12 cellular contexts compared by ENCODE assay signal in the genomic region with DNA sequence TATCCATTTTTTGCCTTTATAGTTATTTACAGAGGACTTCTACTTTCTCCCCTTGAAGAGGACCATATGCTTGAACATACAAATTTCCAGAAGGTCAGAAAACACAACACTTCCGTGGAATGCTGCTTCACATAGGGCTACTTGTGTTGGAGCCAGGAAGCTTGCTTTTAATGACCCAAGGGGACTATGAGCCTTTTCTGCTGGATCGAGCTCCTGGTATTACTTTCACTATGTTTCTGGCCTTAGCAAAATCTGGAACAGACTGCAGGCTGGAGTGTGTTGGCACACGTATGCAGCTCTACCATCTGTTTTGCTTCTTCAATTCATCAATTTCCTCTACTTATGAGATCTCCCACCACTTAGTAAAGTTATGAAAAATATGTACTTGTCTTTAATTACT.
DNase-seq lines count a peak whose midpoint lies in the region; ATAC-seq and TF ChIP-seq lines count a peak whose summit lies in the region.
"Had no signal": no experiment of that assay in that cellular context is flagged by ENCODE, and none has a peak within 500 bp of the region (broad histone marks: within the 10 kb centered on the region; RNA-seq: fewer than 3 reads in every experiment).

No MANE protein-coding gene starts in this region.

- H4K20me1 ChIP-seq in OCI-LY1 (ENCODE audit: insufficient read depth, low read length) = no peaks in the 10 kb centered on the region

- H3F3A ChIP-seq in OCI-LY1 (ENCODE audit: insufficient read depth, low read length) = no peaks in the 10 kb centered on the region

- H3K4me1 ChIP-seq in BE2C = peaks cover 3% of the 10 kb centered on the region; the same call in 1 of the 2 replicates
- H3K4me1 ChIP-seq in OCI-LY1 (ENCODE audit: insufficient read depth, low read length, severe bottlenecking) = peaks cover 8% of the 10 kb centered on the region
- H3K4me1 ChIP-seq in testis = no peaks in the 10 kb centered on the region
- H3K4me1 ChIP-seq: Caco-2 had no signal

- H3K36me3 Mint-ChIP-seq in activated naive CD8-positive, alpha-beta T cell treated with anti-CD3 and anti-CD28 coated beads, Interleukin-2, amount 50 U/mL, for 24 hours (ENCODE audit: low read depth) = no peaks in the 10 kb centered on the region

- H3K4me1 Mint-ChIP-seq in activated naive CD8-positive, alpha-beta T cell treated with anti-CD3 and anti-CD28 coated beads, Interleukin-2, amount 50 U/mL, for 24 hours = peaks cover 2% of the 10 kb centered on the region

- no peak for TF ChIP-seq POLR2A in testis (IDR thresholded peaks at IDR 0.05)

- H3K27me3 Mint-ChIP-seq in activated naive CD8-positive, alpha-beta T cell treated with anti-CD3 and anti-CD28 coated beads, Interleukin-2, amount 50 U/mL, for 24 hours = no peaks in the 10 kb centered on the region

- H3K9me3 ChIP-seq in BE2C (no peaks in the 10 kb centered on the region), OCI-LY1 (ENCODE audit: low read length) (no peaks in the 10 kb centered on the region), testis (no peaks in the 10 kb centered on the region)
- H3K9me3 ChIP-seq: Caco-2 had no signal

- 0 out of 2 replicates have a peak overlapping the region, but pooled peaks have one; percentile 17 for H3K4me2 ChIP-seq in OCI-LY1 (ENCODE audit: low read length)

- H3K79me2 ChIP-seq in OCI-LY1 (ENCODE audit: insufficient read depth, low read length) = no peaks in the 10 kb centered on the region

- no peak overlapping the region for H2AFZ ChIP-seq in OCI-LY1 (ENCODE audit: low read length)

- no peak overlapping the region for H3K4me3 Mint-ChIP-seq in activated naive CD8-positive, alpha-beta T cell treated with anti-CD3 and anti-CD28 coated beads, Interleukin-2, amount 50 U/mL, for 24 hours

- peaks cover 24% of the 10 kb centered on the region for H3K9me3 Mint-ChIP-seq in activated naive CD8-positive, alpha-beta T cell treated with anti-CD3 and anti-CD28 coated beads, Interleukin-2, amount 50 U/mL, for 24 hours

- H3K27ac ChIP-seq in OCI-LY1 (ENCODE audit: low read depth, low read length, poor library complexity, severe bottlenecking) (no peak overlapping the region), testis (no peak overlapping the region)

- intact Hi-C loops in testis (cut with DNase I; ENCODE audit: low total_unique reads) = no loop called here

- H3K4me3 ChIP-seq in BE2C (ENCODE audit: low read depth, low read length) = peak overlapping the region; percentile 23; the same call in 1 of the 2 replicates
- H3K4me3 ChIP-seq in OCI-LY1 (ENCODE audit: low read depth, low read length, poor library complexity, severe bottlenecking) = no peak overlapping the region
- H3K4me3 ChIP-seq in fibroblast of mammary gland (ENCODE audit: control insufficient read depth, low read depth, low read length) = no peak overlapping the region
- H3K4me3 ChIP-seq in testis = no peak overlapping the region

- TF ChIP-seq CTCF in BE2C (IDR thresholded peaks at IDR 0.05; ENCODE audit: low read depth, low read length) (no peak), OCI-LY1 (IDR thresholded peaks at IDR 0.05; ENCODE audit: low read length) (no peak), fibroblast of mammary gland (conservative IDR thresholded peaks at IDR 0.05; ENCODE audit: control insufficient read depth, insufficient read depth, low read depth, low read length) (no peak), omental fat pad (IDR thresholded peaks at IDR 0.05) (no peak), testis (IDR thresholded peaks at IDR 0.05) (no peak)

- H3K27me3 ChIP-seq in BE2C = no peaks in the 10 kb centered on the region
- H3K27me3 ChIP-seq in OCI-LY1 (ENCODE audit: insufficient read depth, low read length) = no peaks in the 10 kb centered on the region
- no peaks in the 10 kb centered on the region for H3K27me3 ChIP-seq in testis

- no peak overlapping the region for H3K27ac Mint-ChIP-seq in activated naive CD8-positive, alpha-beta T cell treated with anti-CD3 and anti-CD28 coated beads, Interleukin-2, amount 50 U/mL, for 24 hours

- DNase-seq in BE2C = peak; percentile 15
- DNase-seq in fibroblast of mammary gland (ENCODE audit: low read depth) = peak; percentile 55
- no peak for DNase-seq in omental fat pad (ENCODE audit: low spot score)
- DNase-seq in testis = no peak
- no peak for DNase-seq in activated naive CD8-positive, alpha-beta T cell treated with anti-CD3 and anti-CD28 coated beads, Interleukin-2, amount 50 U/mL, for 24 hours
- no peak for DNase-seq in iPS-NIHi7 (ENCODE audit: extremely low spot score)
- DNase-seq: Caco-2; NCI-H1417 treated with DMSO at 0.1 percent for 48 hours; stimulated activated CD4-positive, alpha-beta T cell treated with anti-CD3 and anti-CD28 coated beads, Interleukin-4, amount 100 ng/mL, for 4 hours; T-helper 9 cell had no signal

- no peaks in the 10 kb centered on the region for H3K9me2 ChIP-seq in OCI-LY1 (ENCODE audit: low read depth, low read length)

- ATAC-seq in omental fat pad (ENCODE audit: low FRiP score) (peak; percentile 57), GM19023 (IDR thresholded peaks at IDR 0.05; ENCODE audit: unreplicated experiment) (no peak)
- no peak for ATAC-seq in activated naive CD8-positive, alpha-beta T cell treated with anti-CD3 and anti-CD28 coated beads, Interleukin-2, amount 50 U/mL, for 24 hours

- H3K36me3 ChIP-seq in BE2C (no peaks in the 10 kb centered on the region), OCI-LY1 (ENCODE audit: insufficient read depth, low read length) (no peaks in the 10 kb centered on the region), testis (ENCODE audit: low read depth, missing control alignments) (no peaks in the 10 kb centered on the region)

- whole genome bisulfite sequencing in testis, 2 donors = 33 to 40% methylated on average over 3 of the region's 3 CpGs

- H3K9ac ChIP-seq in OCI-LY1 (ENCODE audit: low read length) = no peak overlapping the region

Comparison
In these comparisons a context has a peak if more than half of its experiments do, and no peak if none do; other contexts are left out.
1. DNase-seq: peak in BE2C (single experiment) and fibroblast of mammary gland (single experiment); none in omental fat pad (single experiment), testis (single experiment), activated naive CD8-positive, alpha-beta T cell treated with anti-CD3 and anti-CD28 coated beads, Interleukin-2, amount 50 U/mL, for 24 hours (single experiment) and iPS-NIHi7 (single experiment).